Comparison of ENCODE assay signal across 10 cellular contexts in the genomic region with DNA sequence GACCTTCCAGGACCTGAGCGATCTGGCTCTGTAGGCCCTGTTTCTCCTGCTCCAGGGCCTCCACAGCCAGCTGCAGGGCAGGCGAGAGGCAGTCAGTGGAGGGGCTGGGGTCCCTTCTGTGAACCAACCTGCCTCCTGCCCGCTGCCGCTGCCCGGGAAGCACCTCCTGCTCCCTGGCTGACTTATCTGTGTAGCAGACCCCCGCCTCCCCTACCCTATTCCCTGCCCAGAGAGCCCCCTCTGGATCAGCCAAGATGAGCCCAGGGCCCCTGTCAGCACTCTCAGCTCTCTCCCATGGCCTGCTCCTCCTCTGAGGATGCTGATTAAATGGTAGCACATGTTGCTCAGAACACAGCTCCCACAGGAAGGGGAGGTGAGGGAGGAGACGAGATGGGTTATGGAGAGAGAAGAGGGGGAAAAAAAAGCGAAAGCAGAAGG. TPM values are rescaled to one million over a fixed set of nuclear protein-coding genes. Genes with fewer than 3 reads are reported as not detected.
DNase-seq lines count a peak whose midpoint lies in the region; ATAC-seq, FAIRE-seq and TF ChIP-seq lines count a peak whose summit lies in the region.
"Had no signal": no experiment of that assay in that cellular context is flagged by ENCODE, and none has a peak within 500 bp of the region (broad histone marks: within the 10 kb centered on the region; RNA-seq: fewer than 3 reads in every experiment).

No MANE protein-coding gene starts in this region.

- no peak overlapping the region for H3K27ac ChIP-seq in kidney (ENCODE audit: low read depth in 2 of 2, low read length in 2 of 2)
- H3K27ac ChIP-seq in spleen: peak overlapping the region; percentile 17 to 87 (median 81)

- H3K9me3 Mint-ChIP-seq in T-helper 2 cell treated with Interferon-gamma antibody and Interleukin-4, amounts not matched to agents 5 μg/mL and 100 μg/mL, for 36 hours: no peaks in the 10 kb centered on the region

- no peak overlapping the region for H3K4me3 Mint-ChIP-seq in T-helper 2 cell treated with Interferon-gamma antibody and Interleukin-4, amounts not matched to agents 5 μg/mL and 100 μg/mL, for 36 hours
- H3K4me3 Mint-ChIP-seq: immature natural killer cell had no signal

- TF ChIP-seq CTCF in choroid plexus epithelial cell (conservative IDR thresholded peaks at IDR 0.05; ENCODE audit: low read depth, low read length) (no peak), kidney (IDR thresholded peaks at IDR 0.05; ENCODE audit: borderline replicate concordance, extremely low read depth, insufficient read depth) (no peak), spleen (IDR thresholded peaks at IDR 0.05 in 8 of 11, conservative IDR thresholded peaks at IDR 0.05 in 3 of 11) (no peak)

- H3K4me3 ChIP-seq in HAP-1 (peak overlapping the region; percentile 24), choroid plexus epithelial cell (ENCODE audit: low read depth, low read length) (peak overlapping the region; percentile 51), kidney (ENCODE audit: low read length in 2 of 2) (peak overlapping the region; percentile 44 to 58), spleen (peak overlapping the region; percentile 25 to 73 (median 54))

- TF ChIP-seq POLR2A in spleen (IDR thresholded peaks at IDR 0.05): no peak

- H3K36me3 Mint-ChIP-seq in T-helper 2 cell treated with Interferon-gamma antibody and Interleukin-4, amounts not matched to agents 5 μg/mL and 100 μg/mL, for 36 hours (ENCODE audit: low read depth): no peaks in the 10 kb centered on the region
- H3K36me3 Mint-ChIP-seq: immature natural killer cell had no signal

- H3K36me3 ChIP-seq in HAP-1 (replicated peaks): peaks cover 22% of the 10 kb centered on the region
- H3K36me3 ChIP-seq in kidney (ENCODE audit: control insufficient read depth in 1 of 2, insufficient read depth in 2 of 2, low read length in 2 of 2): no peaks in the 10 kb centered on the region
- peaks cover 0 to 32% (median 0%) of the 10 kb centered on the region in 6 donors for H3K36me3 ChIP-seq in spleen

- in situ Hi-C loops in HAP-1 (cut with MboI; ENCODE audit: low sequenced_read_pairs): no loop called here

- WGBS in spleen, 5 donors: 59 to 69% (median 64%) methylated on average over 6 to 8 of the region's 8 CpGs

- peaks cover 17% of the 10 kb centered on the region for H3K27me3 ChIP-seq in HAP-1 (ENCODE audit: low read depth)
- peaks cover 0 to 68% (median 33%) of the 10 kb centered on the region in 7 donors for H3K27me3 ChIP-seq in spleen (replicated peaks in 1 of 7)

- H3K4me1 Mint-ChIP-seq in T-helper 2 cell treated with Interferon-gamma antibody and Interleukin-4, amounts not matched to agents 5 μg/mL and 100 μg/mL, for 36 hours (ENCODE audit: low read depth): peaks cover 9% of the 10 kb centered on the region

- no peak overlapping the region for H3K27ac Mint-ChIP-seq in T-helper 2 cell treated with Interferon-gamma antibody and Interleukin-4, amounts not matched to agents 5 μg/mL and 100 μg/mL, for 36 hours
- H3K27ac Mint-ChIP-seq: immature natural killer cell had no signal

- no peaks in the 10 kb centered on the region for H3K9me3 ChIP-seq in HAP-1
- H3K9me3 ChIP-seq in kidney (ENCODE audit: control insufficient read depth in 1 of 2, low read length in 2 of 2): no peaks in the 10 kb centered on the region
- no peaks in the 10 kb centered on the region for H3K9me3 ChIP-seq in spleen

- H3K27me3 Mint-ChIP-seq in T-helper 2 cell treated with Interferon-gamma antibody and Interleukin-4, amounts not matched to agents 5 μg/mL and 100 μg/mL, for 36 hours (ENCODE audit: low read depth): peaks cover 78% of the 10 kb centered on the region

- intact Hi-C loops in kidney (cut with DNase I) (no loop called here), spleen (cut with DNase I; ENCODE audit: low total_unique reads) (no loop called here)

- ATAC-seq in HG02571 (IDR thresholded peaks at IDR 0.05; ENCODE audit: unreplicated experiment): no peak
- ATAC-seq in GM19467 (IDR thresholded peaks at IDR 0.05; ENCODE audit: unreplicated experiment): no peak

- H3K4me1 ChIP-seq in HAP-1: peaks cover 42% of the 10 kb centered on the region
- H3K4me1 ChIP-seq in kidney (ENCODE audit: control insufficient read depth in 1 of 2, insufficient read depth in 1 of 2, low read depth in 1 of 2, low read length in 2 of 2): peaks cover 6 to 16% of the 10 kb centered on the region in 2 donors
- H3K4me1 ChIP-seq in spleen: peaks cover 3 to 79% (median 52%) of the 10 kb centered on the region in 6 donors

- no peak for FAIRE-seq in kidney (lab: Jason Lieb, UNC)

- DNase-seq in HAP-1 (ENCODE audit: low spot score in 2 of 2) (no peak), choroid plexus epithelial cell (ENCODE audit: low read depth) (no peak), kidney (no peak), spleen (no peak), KG1 (lab: John Stamatoyannopoulos, UW) (no peak)
- no peak for DNase-seq in T-helper 2 cell treated with Interferon-gamma antibody and Interleukin-4, amounts not matched to agents 5 μg/mL and 100 μg/mL, for 36 hours (ENCODE audit: low spot score)
- DNase-seq: immature natural killer cell, NCI-H2029 had no signal

- H3K9ac ChIP-seq in kidney (ENCODE audit: low read length in 2 of 2): peak overlapping the region in 1 of 2 donors; percentile 67

RNA-seq across cellular contexts. Expression of a gene that starts 1.9 kb away (rescaled TPM):
- total RNA-seq in kidney: 50.7 TPM
- polyA plus RNA-seq in kidney (ENCODE audit: insufficient read depth, low read depth, low replicate concordance): 44.3 TPM
- total RNA-seq in spleen: 100 to 1,000 TPM in 2 of 7 donors, 10 to 100 TPM in 5; 36.0 to 146 (median 58.3) TPM
- polyA plus RNA-seq in spleen: 10 to 100 TPM in 1 of 3 donors, 1 to 10 TPM in 2; 4.3 to 39.5 (median 6.7) TPM
- polyA plus RNA-seq: immature natural killer cell had no signal

RNA-seq across cellular contexts. Expression of a gene that starts 30.1 kb away (rescaled TPM):
- total RNA-seq in kidney (15.2 TPM), spleen (10 to 100 TPM in 1 of 7 donors, 1 to 10 TPM in 6; 1.2 to 13.1 (median 3.8) TPM)
- polyA plus RNA-seq in kidney (ENCODE audit: insufficient read depth, low read depth, low replicate concordance) (21.6 TPM), spleen (1 to 10 TPM; 1.2 to 5.3 (median 1.8) TPM)
- polyA plus RNA-seq: immature natural killer cell had no signal

RNA-seq across cellular contexts. Expression of a gene that starts 33.4 kb away (rescaled TPM):
- total RNA-seq in kidney (0.19 TPM), spleen (not detected)
- polyA plus RNA-seq in kidney (ENCODE audit: insufficient read depth, low read depth, low replicate concordance) (0.45 TPM), spleen (under 1 TPM in 2 of 3 donors, not detected in 1; 0.10 to 0.11 TPM)

RNA-seq across cellular contexts. Expression of a gene that starts 53.0 kb away (rescaled TPM):
- total RNA-seq in kidney (35.2 TPM), spleen (10 to 100 TPM; 23.2 to 41.1 (median 32.4) TPM)
- polyA plus RNA-seq in kidney (ENCODE audit: insufficient read depth, low read depth, low replicate concordance) (29.4 TPM), spleen (10 to 100 TPM; 33.0 to 43.8 (median 42.9) TPM)

RNA-seq across cellular contexts. Expression of a gene that starts 53.3 kb away (rescaled TPM):
- 23.3 TPM for total RNA-seq in kidney
- 13.3 TPM for polyA plus RNA-seq in kidney (ENCODE audit: insufficient read depth, low read depth, low replicate concordance)
- 10 to 100 TPM; 24.0 to 46.7 (median 33.8) TPM for total RNA-seq in spleen
- 10 to 100 TPM in 1 of 3 donors, 1 to 10 TPM in 2; 6.6 to 14.4 (median 9.8) TPM for polyA plus RNA-seq in spleen

Comparison
In these comparisons a context has a peak if more than half of its experiments do, and no peak if none do; other contexts are left out.
1. H3K27ac ChIP-seq: peak in spleen (8 of 8); none in kidney (0 of 2).
2. Peak in every context shown above with its lines, with median percentiles within 50 percentile points of each other: H3K4me3 ChIP-seq.